In genomic region chr14:75521415-75522199, GRCh38 we compare ENCODE assay signal across 9 cellular contexts. TPM values are rescaled to one million over a fixed set of nuclear protein-coding genes. Genes with fewer than 3 reads are reported as not detected.
DNase-seq lines count a peak whose midpoint lies in the region; ATAC-seq and TF ChIP-seq lines count a peak whose summit lies in the region.
"Had no signal": no experiment of that assay in that cellular context is flagged by ENCODE, and none has a peak within 500 bp of the region (broad histone marks: within the 10 kb centered on the region; RNA-seq: fewer than 3 reads in every experiment).

No MANE protein-coding gene starts in this region.

- H3K27ac ChIP-seq in 22Rv1 (peak overlapping the region; percentile 57), esophagus squamous epithelium (peak overlapping the region; percentile 2 to 71 (median 64))

- H3K79me2 ChIP-seq in Loucy (ENCODE audit: insufficient read depth, low read length) = peaks cover 29% of the 10 kb centered on the region

- H3K36me3 ChIP-seq in Loucy (ENCODE audit: insufficient read depth, low read length) = no peaks in the 10 kb centered on the region
- H3K36me3 ChIP-seq in esophagus squamous epithelium = no peaks in the 10 kb centered on the region

- H3K27me3 Mint-ChIP-seq in HFFc6 (ENCODE audit: insufficient read depth) = peaks cover 13% of the 10 kb centered on the region

- intact Hi-C loops in esophagus squamous epithelium (cut with DNase I) = no loop called here

- ATAC-seq in GM19035 (IDR thresholded peaks at IDR 0.05; ENCODE audit: unreplicated experiment) (peak; percentile 24), GM18520 (IDR thresholded peaks at IDR 0.05; ENCODE audit: unreplicated experiment) (no peak)

- peaks cover 26% of the 10 kb centered on the region for H3K4me1 Mint-ChIP-seq in HFFc6 (ENCODE audit: low read depth)

- H3K4me3 Mint-ChIP-seq in HFFc6 = no peak overlapping the region
- H3K4me3 Mint-ChIP-seq: brain had no signal

- peak overlapping the region; percentile 79 for H2AFZ ChIP-seq in Loucy (ENCODE audit: low read length)

- no peaks in the 10 kb centered on the region for H4K20me1 ChIP-seq in Loucy (ENCODE audit: insufficient read depth, low read length, poor library complexity, severe bottlenecking)

- H3K4me1 ChIP-seq in Loucy (ENCODE audit: insufficient read depth, low read length, poor library complexity, severe bottlenecking) = peaks cover 54% of the 10 kb centered on the region
- H3K4me1 ChIP-seq in esophagus squamous epithelium = peaks cover 0 to 24% (median 3%) of the 10 kb centered on the region in 3 donors

- no peaks in the 10 kb centered on the region; the same call in 1 of the 2 replicates for H3F3A ChIP-seq in Loucy (ENCODE audit: low read depth)

- no peaks in the 10 kb centered on the region for H3K9me2 ChIP-seq in Loucy (replicated peaks; ENCODE audit: low read depth, low read length)

- no peaks in the 10 kb centered on the region for H3K9me3 Mint-ChIP-seq in HFFc6
- H3K9me3 Mint-ChIP-seq: brain had no signal

- H3K9ac ChIP-seq in Loucy (ENCODE audit: low read depth, low read length, poor library complexity, severe bottlenecking) = peak overlapping the region; percentile 80

- H3K9me3 ChIP-seq in Loucy (ENCODE audit: insufficient read depth, low read depth, low read length) (no peaks in the 10 kb centered on the region), esophagus squamous epithelium (no peaks in the 10 kb centered on the region)

- H3K27ac Mint-ChIP-seq in HFFc6 = no peak overlapping the region
- H3K27ac Mint-ChIP-seq: brain had no signal

- H3K27me3 ChIP-seq in Loucy (ENCODE audit: insufficient read depth, low read length, poor library complexity, severe bottlenecking) = no peaks in the 10 kb centered on the region
- H3K27me3 ChIP-seq in esophagus squamous epithelium = peaks cover 0 to 10% (median 0%) of the 10 kb centered on the region in 4 donors

- 30 to 44% methylated on average over 11 of the region's 11 CpGs for WGBS in esophagus squamous epithelium, 2 donors

- no peaks in the 10 kb centered on the region for H3K36me3 Mint-ChIP-seq in HFFc6 (ENCODE audit: low read depth)
- H3K36me3 Mint-ChIP-seq: brain had no signal

- no peak for TF ChIP-seq CTCF in 22Rv1 (IDR thresholded peaks at IDR 0.05)
- TF ChIP-seq CTCF in Loucy (conservative IDR thresholded peaks at IDR 0.05; ENCODE audit: low read length) = no peak
- no peak for TF ChIP-seq CTCF in esophagus squamous epithelium (IDR thresholded peaks at IDR 0.05)
- TF ChIP-seq CTCF in HFFc6 (IDR thresholded peaks at IDR 0.05) = no peak

- H3K4me3 ChIP-seq in Loucy (ENCODE audit: low read length, poor library complexity, severe bottlenecking) = peak overlapping the region; percentile 78
- H3K4me3 ChIP-seq in esophagus squamous epithelium = peak overlapping the region in 3 of 4 donors; percentile 32 to 61 (median 43)

- DNase-seq in esophagus squamous epithelium (lab: John Stamatoyannopoulos, UW) = no peak
- no peak for DNase-seq in EL
- DNase-seq in HFFc6 = no peak
- DNase-seq in stimulated activated naive CD4-positive, alpha-beta T cell treated with Interleukin-2 at 50 U/mL for 16 hours (lab: John Stamatoyannopoulos, UW) = no peak

- no peak for TF ChIP-seq POLR2A in esophagus squamous epithelium (IDR thresholded peaks at IDR 0.05)

- peak overlapping the region; percentile 92 for H3K4me2 ChIP-seq in Loucy (ENCODE audit: low read depth, low read length, poor library complexity, severe bottlenecking)

RNA-seq across cellular contexts. Expression of gene BATF, which starts 0.7 kb away (rescaled TPM):
- 10 to 100 TPM in 1 of 4 donors, 1 to 10 TPM in 3; 1.7 to 14.5 (median 6.8) TPM for total RNA-seq in esophagus squamous epithelium
- total RNA-seq in HFFc6 (2021; fragmentation: NEBNext Ultra II Directional; extraction: Animal tissue kit (Norgen Biotek cat#: 25700)) = not detected

RNA-seq across cellular contexts. Expression of gene FLVCR2, which starts 56.8 kb away (rescaled TPM):
- 1 to 10 TPM; 1.1 to 7.6 (median 3.8) TPM for total RNA-seq in esophagus squamous epithelium
- total RNA-seq in HFFc6 (2021; fragmentation: NEBNext Ultra II Directional; extraction: Animal tissue kit (Norgen Biotek cat#: 25700)) = 1 to 10 TPM in 4 of 6 experiments, under 1 TPM in 2; 0.27 to 3.1 (median 1.8) TPM
